ENCODE assay signal across 8 cellular contexts in genomic region chr6:145887969-145888368, GRCh38.
A peak's percentile ranks its signal among the peaks of the same experiment; 100 is the strongest.
DNase-seq lines count a peak whose midpoint lies in the region; ATAC-seq and TF ChIP-seq lines count a peak whose summit lies in the region.

No MANE protein-coding gene starts in this region.

- H3K4me3 Mint-ChIP-seq in activated T-cell treated with anti-CD3 and anti-CD28 coated beads, Interleukin-2, amount 50 U/mL, for 24 hours: no peak overlapping the region
- H3K4me3 Mint-ChIP-seq in activated T-cell treated with anti-CD3 and anti-CD28 coated beads, Interleukin-2, amount 50 U/mL, for 72 hours: no peak overlapping the region
- H3K4me3 Mint-ChIP-seq in activated T-helper 17 cell treated with anti-CD3 and anti-CD28 coated beads, Interleukin-2, amount 50 U/mL, for 72 hours: no peak overlapping the region

- peak; percentile 36 for DNase-seq in activated T-cell treated with anti-CD3 and anti-CD28 coated beads, Interleukin-2, amount 50 U/mL, for 24 hours
- DNase-seq in activated T-cell treated with anti-CD3 and anti-CD28 coated beads, Interleukin-2, amount 50 U/mL, for 72 hours: no peak
- peak; percentile 33 for DNase-seq in OCI-M1 (lab: John Stamatoyannopoulos, UW)
- DNase-seq in erythroblast (lab: John Stamatoyannopoulos, UW): peak; percentile 12 to 53
- DNase-seq in stimulated activated CD4-positive, alpha-beta T cell treated with anti-CD3 and anti-CD28 coated beads, Interleukin-4, amount 100 ng/mL, for 1 hour: peak; percentile 15
- no peak for DNase-seq in AG20443 (ENCODE audit: low spot score)
- DNase-seq in middle frontal gyrus (ENCODE audit: extremely low spot score, low spot score): no peak

- H3K27ac Mint-ChIP-seq in activated T-cell treated with anti-CD3 and anti-CD28 coated beads, Interleukin-2, amount 50 U/mL, for 24 hours: no peak overlapping the region
- no peak overlapping the region for H3K27ac Mint-ChIP-seq in activated T-cell treated with anti-CD3 and anti-CD28 coated beads, Interleukin-2, amount 50 U/mL, for 72 hours
- no peak overlapping the region for H3K27ac Mint-ChIP-seq in activated T-helper 17 cell treated with anti-CD3 and anti-CD28 coated beads, Interleukin-2, amount 50 U/mL, for 72 hours

- no peak for ATAC-seq in activated T-cell treated with anti-CD3 and anti-CD28 coated beads, Interleukin-2, amount 50 U/mL, for 72 hours (replicated peaks in 1 of 2)
- ATAC-seq in activated T-helper 17 cell treated with anti-CD3 and anti-CD28 coated beads, Interleukin-2, amount 50 U/mL, for 72 hours (replicated peaks): no peak

- H3K27me3 Mint-ChIP-seq in activated T-cell treated with anti-CD3 and anti-CD28 coated beads, Interleukin-2, amount 50 U/mL, for 24 hours: no peaks in the 10 kb centered on the region
- no peaks in the 10 kb centered on the region for H3K27me3 Mint-ChIP-seq in activated T-cell treated with anti-CD3 and anti-CD28 coated beads, Interleukin-2, amount 50 U/mL, for 72 hours (ENCODE audit: low read depth)
- no peaks in the 10 kb centered on the region for H3K27me3 Mint-ChIP-seq in activated T-helper 17 cell treated with anti-CD3 and anti-CD28 coated beads, Interleukin-2, amount 50 U/mL, for 72 hours

- H3K9me3 Mint-ChIP-seq in activated T-cell treated with anti-CD3 and anti-CD28 coated beads, Interleukin-2, amount 50 U/mL, for 24 hours: no peaks in the 10 kb centered on the region
- no peaks in the 10 kb centered on the region for H3K9me3 Mint-ChIP-seq in activated T-cell treated with anti-CD3 and anti-CD28 coated beads, Interleukin-2, amount 50 U/mL, for 72 hours
- no peaks in the 10 kb centered on the region for H3K9me3 Mint-ChIP-seq in activated T-helper 17 cell treated with anti-CD3 and anti-CD28 coated beads, Interleukin-2, amount 50 U/mL, for 72 hours

- H3K4me1 Mint-ChIP-seq in activated T-cell treated with anti-CD3 and anti-CD28 coated beads, Interleukin-2, amount 50 U/mL, for 24 hours (ENCODE audit: low read depth): no peaks in the 10 kb centered on the region
- H3K4me1 Mint-ChIP-seq in activated T-cell treated with anti-CD3 and anti-CD28 coated beads, Interleukin-2, amount 50 U/mL, for 72 hours (ENCODE audit: low read depth): no peaks in the 10 kb centered on the region
- no peaks in the 10 kb centered on the region for H3K4me1 Mint-ChIP-seq in activated T-helper 17 cell treated with anti-CD3 and anti-CD28 coated beads, Interleukin-2, amount 50 U/mL, for 72 hours

- H3K36me3 Mint-ChIP-seq in activated T-cell treated with anti-CD3 and anti-CD28 coated beads, Interleukin-2, amount 50 U/mL, for 24 hours (ENCODE audit: low read depth): peaks cover 33% of the 10 kb centered on the region
- H3K36me3 Mint-ChIP-seq in activated T-cell treated with anti-CD3 and anti-CD28 coated beads, Interleukin-2, amount 50 U/mL, for 72 hours (ENCODE audit: insufficient read depth in 2 of 2): peaks cover 0 to 11% of the 10 kb centered on the region in 2 donors
- peaks cover 22% of the 10 kb centered on the region for H3K36me3 Mint-ChIP-seq in activated T-helper 17 cell treated with anti-CD3 and anti-CD28 coated beads, Interleukin-2, amount 50 U/mL, for 72 hours (ENCODE audit: low read depth)

- TF ChIP-seq POLR2A in erythroblast (IDR thresholded peaks at IDR 0.05; ENCODE audit: low read length): no peak

Comparison
In these comparisons a context has a peak if more than half of its experiments do, and no peak if none do; other contexts are left out.
1. DNase-seq: peak in activated T-cell treated with anti-CD3 and anti-CD28 coated beads, Interleukin-2, amount 50 U/mL, for 24 hours (single experiment), OCI-M1 (single experiment), erythroblast (2 of 2) and stimulated activated CD4-positive, alpha-beta T cell treated with anti-CD3 and anti-CD28 coated beads, Interleukin-4, amount 100 ng/mL, for 1 hour (single experiment); none in activated T-cell treated with anti-CD3 and anti-CD28 coated beads, Interleukin-2, amount 50 U/mL, for 72 hours (0 of 2), AG20443 (single experiment) and middle frontal gyrus (single experiment).